8 cellular contexts compared by ENCODE assay signal in the genomic region with DNA sequence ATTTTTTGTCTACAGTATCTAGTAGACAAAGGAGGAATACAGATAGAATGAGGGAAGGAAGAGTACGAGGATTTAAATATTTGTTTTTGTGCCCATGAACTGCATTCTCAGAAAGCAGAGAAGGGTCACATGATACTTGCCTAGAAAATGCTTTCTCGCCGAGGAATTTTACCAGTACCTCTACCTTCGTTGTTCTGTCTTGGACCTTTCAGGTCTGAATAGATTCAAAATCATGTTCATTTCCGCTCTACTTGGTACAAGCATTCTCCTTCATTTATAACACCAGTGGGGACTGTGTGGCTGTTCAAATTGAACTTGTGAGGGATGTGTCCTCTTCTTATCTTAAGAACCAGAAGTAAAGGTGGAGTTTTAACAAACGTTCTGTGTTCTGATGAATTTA. TPM values are rescaled to one million over a fixed set of nuclear protein-coding genes. Genes with fewer than 3 reads are reported as not detected.
DNase-seq lines count a peak whose midpoint lies in the region; ATAC-seq and TF ChIP-seq lines count a peak whose summit lies in the region.

No MANE protein-coding gene starts in this region.

- peaks cover 32% of the 10 kb centered on the region for H3K36me3 ChIP-seq in left ventricle myocardium inferior

- peak overlapping the region; percentile 97 for H3K27ac Mint-ChIP-seq in memory B cell

- no peak for ATAC-seq in Right ventricle myocardium superior (ENCODE audit: poor library complexity)
- no peak for ATAC-seq in memory B cell (ENCODE audit: low read depth)
- ATAC-seq in HG02571 (IDR thresholded peaks at IDR 0.05; ENCODE audit: unreplicated experiment), result no peak

- in situ Hi-C loops in astrocyte of the spinal cord (cut with HindIII; ENCODE audit: low sequenced_read_pairs), result no loop called here

- H3K27ac ChIP-seq in left ventricle myocardium inferior (replicated peaks), result peak overlapping the region; percentile 93

- peak overlapping the region; percentile 90 for H3K4me3 ChIP-seq in left ventricle myocardium inferior
- H3K4me3 ChIP-seq in astrocyte of the spinal cord (ENCODE audit: low read depth, low read length), result peak overlapping the region; percentile 84

- H3K4me3 Mint-ChIP-seq in memory B cell, result peak overlapping the region; percentile 87

- DNase-seq in left ventricle myocardium inferior (no peak), Right ventricle myocardium superior (no peak), astrocyte of the spinal cord (ENCODE audit: low read depth, low spot score) (peak; percentile 22), memory B cell (ENCODE audit: low spot score in 2 of 2) (no peak), NCI-H187 treated with DMSO at 0.1 percent for 48 hours (lab: John Stamatoyannopoulos, UW) (no peak), NCI-H2171 (lab: John Stamatoyannopoulos, UW) (no peak), posterior vena cava (ENCODE audit: low spot score) (no peak)

- H3K4me1 ChIP-seq in left ventricle myocardium inferior, result peaks cover 87% of the 10 kb centered on the region

- H3K4me1 Mint-ChIP-seq in memory B cell, result peaks cover 35% of the 10 kb centered on the region

- no peaks in the 10 kb centered on the region for H3K9me3 ChIP-seq in left ventricle myocardium inferior (replicated peaks)

- TF ChIP-seq CTCF in left ventricle myocardium inferior (IDR thresholded peaks at IDR 0.05; ENCODE audit: borderline replicate concordance) (no peak), astrocyte of the spinal cord (IDR thresholded peaks at IDR 0.05; ENCODE audit: low read depth, low read length) (no peak)

- no peaks in the 10 kb centered on the region for H3K27me3 Mint-ChIP-seq in memory B cell

- no peaks in the 10 kb centered on the region for H3K27me3 ChIP-seq in left ventricle myocardium inferior (ENCODE audit: low read depth)

- intact Hi-C loops in left ventricle myocardium inferior (cut with micrococcal nuclease), result no loop called here
- intact Hi-C loops in Right ventricle myocardium superior (cut with DNase I), result no loop called here
- intact Hi-C loops in posterior vena cava (cut with DNase I), result no loop called here

- peaks cover 6% of the 10 kb centered on the region for H3K36me3 Mint-ChIP-seq in memory B cell

- H3K9me3 Mint-ChIP-seq in memory B cell, result no peaks in the 10 kb centered on the region

RNA-seq across cellular contexts. Expression of a gene that starts 1.9 kb away (rescaled TPM):
- 19.8 TPM for total RNA-seq in left ventricle myocardium inferior
- 18.6 TPM for total RNA-seq in Right ventricle myocardium superior
- 10 to 100 TPM; 15.4 to 18.3 TPM for total RNA-seq in posterior vena cava
